Comparison of ENCODE assay signal across 1 cellular context in the genomic region with DNA sequence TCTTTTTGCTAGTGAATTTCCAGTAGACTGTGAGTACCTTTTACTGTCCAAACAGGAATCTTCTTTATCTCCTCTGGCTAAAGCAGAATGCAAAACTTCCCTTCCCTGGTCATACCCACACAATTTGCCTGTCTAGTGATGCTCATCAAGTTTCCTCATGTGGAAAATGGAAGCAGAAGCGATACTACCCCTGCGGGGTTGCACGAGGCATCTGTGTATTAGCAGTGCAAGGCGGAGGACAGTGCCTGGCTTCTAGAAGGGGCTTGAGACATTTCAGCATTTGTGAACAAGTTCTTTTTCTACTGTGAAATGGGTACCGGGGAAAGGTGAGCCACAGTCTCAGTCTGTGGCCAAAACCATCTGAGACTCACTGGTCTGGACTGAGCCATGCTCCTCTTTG.
TF ChIP-seq lines count a peak whose summit lies in the region.

No MANE protein-coding gene starts in this region.

TF ChIP-seq in GM12878, 131 proteins besides CTCF, POLR2A, EP300 and RAD21 (continued from another document):
- TF ChIP-seq, protein P1, sequence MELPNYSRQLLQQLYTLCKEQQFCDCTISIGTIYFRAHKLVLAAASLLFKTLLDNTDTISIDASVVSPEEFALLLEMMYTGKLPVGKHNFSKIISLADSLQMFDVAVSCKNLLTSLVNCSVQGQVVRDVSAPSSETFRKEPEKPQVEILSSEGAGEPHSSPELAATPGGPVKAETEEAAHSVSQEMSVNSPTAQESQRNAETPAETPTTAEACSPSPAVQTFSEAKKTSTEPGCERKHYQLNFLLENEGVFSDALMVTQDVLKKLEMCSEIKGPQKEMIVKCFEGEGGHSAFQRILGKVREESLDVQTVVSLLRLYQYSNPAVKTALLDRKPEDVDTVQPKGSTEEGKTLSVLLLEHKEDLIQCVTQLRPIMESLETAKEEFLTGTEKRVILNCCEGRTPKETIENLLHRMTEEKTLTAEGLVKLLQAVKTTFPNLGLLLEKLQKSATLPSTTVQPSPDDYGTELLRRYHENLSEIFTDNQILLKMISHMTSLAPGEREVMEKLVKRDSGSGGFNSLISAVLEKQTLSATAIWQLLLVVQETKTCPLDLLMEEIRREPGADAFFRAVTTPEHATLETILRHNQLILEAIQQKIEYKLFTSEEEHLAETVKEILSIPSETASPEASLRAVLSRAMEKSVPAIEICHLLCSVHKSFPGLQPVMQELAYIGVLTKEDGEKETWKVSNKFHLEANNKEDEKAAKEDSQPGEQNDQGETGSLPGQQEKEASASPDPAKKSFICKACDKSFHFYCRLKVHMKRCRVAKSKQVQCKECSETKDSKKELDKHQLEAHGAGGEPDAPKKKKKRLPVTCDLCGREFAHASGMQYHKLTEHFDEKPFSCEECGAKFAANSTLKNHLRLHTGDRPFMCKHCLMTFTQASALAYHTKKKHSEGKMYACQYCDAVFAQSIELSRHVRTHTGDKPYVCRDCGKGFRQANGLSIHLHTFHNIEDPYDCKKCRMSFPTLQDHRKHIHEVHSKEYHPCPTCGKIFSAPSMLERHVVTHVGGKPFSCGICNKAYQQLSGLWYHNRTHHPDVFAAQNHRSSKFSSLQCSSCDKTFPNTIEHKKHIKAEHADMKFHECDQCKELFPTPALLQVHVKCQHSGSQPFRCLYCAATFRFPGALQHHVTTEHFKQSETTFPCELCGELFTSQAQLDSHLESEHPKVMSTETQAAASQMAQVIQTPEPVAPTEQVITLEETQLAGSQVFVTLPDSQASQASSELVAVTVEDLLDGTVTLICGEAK (IDR thresholded peaks at IDR 0.05; ENCODE audit: borderline replicate concordance): no peak
- no peak for TF ChIP-seq SMAD5 (IDR thresholded peaks at IDR 0.05; ENCODE audit: low read depth)
- TF ChIP-seq, protein P2, sequence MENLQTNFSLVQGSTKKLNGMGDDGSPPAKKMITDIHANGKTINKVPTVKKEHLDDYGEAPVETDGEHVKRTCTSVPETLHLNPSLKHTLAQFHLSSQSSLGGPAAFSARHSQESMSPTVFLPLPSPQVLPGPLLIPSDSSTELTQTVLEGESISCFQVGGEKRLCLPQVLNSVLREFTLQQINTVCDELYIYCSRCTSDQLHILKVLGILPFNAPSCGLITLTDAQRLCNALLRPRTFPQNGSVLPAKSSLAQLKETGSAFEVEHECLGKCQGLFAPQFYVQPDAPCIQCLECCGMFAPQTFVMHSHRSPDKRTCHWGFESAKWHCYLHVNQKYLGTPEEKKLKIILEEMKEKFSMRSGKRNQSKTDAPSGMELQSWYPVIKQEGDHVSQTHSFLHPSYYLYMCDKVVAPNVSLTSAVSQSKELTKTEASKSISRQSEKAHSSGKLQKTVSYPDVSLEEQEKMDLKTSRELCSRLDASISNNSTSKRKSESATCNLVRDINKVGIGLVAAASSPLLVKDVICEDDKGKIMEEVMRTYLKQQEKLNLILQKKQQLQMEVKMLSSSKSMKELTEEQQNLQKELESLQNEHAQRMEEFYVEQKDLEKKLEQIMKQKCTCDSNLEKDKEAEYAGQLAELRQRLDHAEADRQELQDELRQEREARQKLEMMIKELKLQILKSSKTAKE (IDR thresholded peaks at IDR 0.05; ENCODE audit: low read depth, poor library complexity, severe bottlenecking): peak; percentile 75
- TF ChIP-seq RB1 (IDR thresholded peaks at IDR 0.05; ENCODE audit: borderline replicate concordance): no peak
- no peak for TF ChIP-seq ESRRA (IDR thresholded peaks at IDR 0.05; ENCODE audit: low read length)
- TF ChIP-seq MTA2 (IDR thresholded peaks at IDR 0.05; ENCODE audit: low read depth): peak; percentile 20; the same call in 1 of the 2 replicates
- TF ChIP-seq, protein P3, sequence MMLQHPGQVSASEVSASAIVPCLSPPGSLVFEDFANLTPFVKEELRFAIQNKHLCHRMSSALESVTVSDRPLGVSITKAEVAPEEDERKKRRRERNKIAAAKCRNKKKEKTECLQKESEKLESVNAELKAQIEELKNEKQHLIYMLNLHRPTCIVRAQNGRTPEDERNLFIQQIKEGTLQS (IDR thresholded peaks at IDR 0.05; ENCODE audit: borderline replicate concordance, extremely low read depth, low read depth, low read length): no peak
- TF ChIP-seq STAT3 (IDR thresholded peaks at IDR 0.05; ENCODE audit: low read depth, low read length): no peak
- TF ChIP-seq BMI1 (IDR thresholded peaks at IDR 0.05; ENCODE audit: borderline replicate concordance): no peak
- TF ChIP-seq CBX5 (IDR thresholded peaks at IDR 0.05; ENCODE audit: low read depth): no peak
- peak; percentile 9; the same call in 1 of the 2 replicates for TF ChIP-seq SMC3 (IDR thresholded peaks at IDR 0.05; ENCODE audit: borderline replicate concordance, low read length)
- TF ChIP-seq, protein P4, sequence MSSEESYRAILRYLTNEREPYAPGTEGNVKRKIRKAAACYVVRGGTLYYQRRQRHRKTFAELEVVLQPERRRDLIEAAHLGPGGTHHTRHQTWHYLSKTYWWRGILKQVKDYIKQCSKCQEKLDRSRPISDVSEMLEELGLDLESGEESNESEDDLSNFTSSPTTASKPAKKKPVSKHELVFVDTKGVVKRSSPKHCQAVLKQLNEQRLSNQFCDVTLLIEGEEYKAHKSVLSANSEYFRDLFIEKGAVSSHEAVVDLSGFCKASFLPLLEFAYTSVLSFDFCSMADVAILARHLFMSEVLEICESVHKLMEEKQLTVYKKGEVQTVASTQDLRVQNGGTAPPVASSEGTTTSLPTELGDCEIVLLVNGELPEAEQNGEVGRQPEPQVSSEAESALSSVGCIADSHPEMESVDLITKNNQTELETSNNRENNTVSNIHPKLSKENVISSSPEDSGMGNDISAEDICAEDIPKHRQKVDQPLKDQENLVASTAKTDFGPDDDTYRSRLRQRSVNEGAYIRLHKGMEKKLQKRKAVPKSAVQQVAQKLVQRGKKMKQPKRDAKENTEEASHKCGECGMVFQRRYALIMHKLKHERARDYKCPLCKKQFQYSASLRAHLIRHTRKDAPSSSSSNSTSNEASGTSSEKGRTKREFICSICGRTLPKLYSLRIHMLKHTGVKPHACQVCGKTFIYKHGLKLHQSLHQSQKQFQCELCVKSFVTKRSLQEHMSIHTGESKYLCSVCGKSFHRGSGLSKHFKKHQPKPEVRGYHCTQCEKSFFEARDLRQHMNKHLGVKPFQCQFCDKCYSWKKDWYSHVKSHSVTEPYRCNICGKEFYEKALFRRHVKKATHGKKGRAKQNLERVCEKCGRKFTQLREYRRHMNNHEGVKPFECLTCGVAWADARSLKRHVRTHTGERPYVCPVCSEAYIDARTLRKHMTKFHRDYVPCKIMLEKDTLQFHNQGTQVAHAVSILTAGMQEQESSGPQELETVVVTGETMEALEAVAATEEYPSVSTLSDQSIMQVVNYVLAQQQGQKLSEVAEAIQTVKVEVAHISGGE (CRISPR knock-in tag; IDR thresholded peaks at IDR 0.05): no peak
- TF ChIP-seq ZZZ3 (IDR thresholded peaks at IDR 0.05; ENCODE audit: control insufficient read depth, insufficient read length, low read depth): no peak
- TF ChIP-seq NBN (IDR thresholded peaks at IDR 0.05): no peak
- no peak for TF ChIP-seq ZBED1 (IDR thresholded peaks at IDR 0.05; ENCODE audit: borderline replicate concordance)
- peak; percentile 76; the same call in 1 of the 3 replicates for TF ChIP-seq POU2F2 (IDR thresholded peaks at IDR 0.05; ENCODE audit: borderline replicate concordance, low read depth, low read length)
- TF ChIP-seq RELA (IDR thresholded peaks at IDR 0.05; ENCODE audit: borderline replicate concordance, partially characterized antibody): no peak
- TF ChIP-seq SP1 (IDR thresholded peaks at IDR 0.05; ENCODE audit: low read depth, low read length): no peak
- peak; percentile 71 for TF ChIP-seq RUNX3 (IDR thresholded peaks at IDR 0.05; ENCODE audit: low read length)
- no peak for TF ChIP-seq ZNF622 (IDR thresholded peaks at IDR 0.05)
- TF ChIP-seq ZNF24 (IDR thresholded peaks at IDR 0.05): peak; percentile 19; the same call in 1 of the 2 replicates
- no peak for TF ChIP-seq NR2F1 (conservative IDR thresholded peaks at IDR 0.05)
- TF ChIP-seq, protein P5, sequence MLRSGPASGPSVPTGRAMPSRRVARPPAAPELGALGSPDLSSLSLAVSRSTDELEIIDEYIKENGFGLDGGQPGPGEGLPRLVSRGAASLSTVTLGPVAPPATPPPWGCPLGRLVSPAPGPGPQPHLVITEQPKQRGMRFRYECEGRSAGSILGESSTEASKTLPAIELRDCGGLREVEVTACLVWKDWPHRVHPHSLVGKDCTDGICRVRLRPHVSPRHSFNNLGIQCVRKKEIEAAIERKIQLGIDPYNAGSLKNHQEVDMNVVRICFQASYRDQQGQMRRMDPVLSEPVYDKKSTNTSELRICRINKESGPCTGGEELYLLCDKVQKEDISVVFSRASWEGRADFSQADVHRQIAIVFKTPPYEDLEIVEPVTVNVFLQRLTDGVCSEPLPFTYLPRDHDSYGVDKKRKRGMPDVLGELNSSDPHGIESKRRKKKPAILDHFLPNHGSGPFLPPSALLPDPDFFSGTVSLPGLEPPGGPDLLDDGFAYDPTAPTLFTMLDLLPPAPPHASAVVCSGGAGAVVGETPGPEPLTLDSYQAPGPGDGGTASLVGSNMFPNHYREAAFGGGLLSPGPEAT (IDR thresholded peaks at IDR 0.05; ENCODE audit: low read depth): peak; percentile 55; the same call in 1 of the 2 replicates
- TF ChIP-seq SPI1 (IDR thresholded peaks at IDR 0.05; ENCODE audit: borderline replicate concordance, insufficient read depth, low read depth, low read length): peak; percentile 72
- peak; percentile 81 to 83 for TF ChIP-seq BHLHE40 (IDR thresholded peaks at IDR 0.05; ENCODE audit: borderline replicate concordance in 1 of 2, low read depth in 2 of 2, low read length in 1 of 2)
- TF ChIP-seq IKZF1 (conservative IDR thresholded peaks at IDR 0.05): peak; percentile 71
- no peak for TF ChIP-seq NFXL1 (IDR thresholded peaks at IDR 0.05; ENCODE audit: borderline replicate concordance)
- no peak for TF ChIP-seq CHD4 (IDR thresholded peaks at IDR 0.05)
- TF ChIP-seq NFIC (IDR thresholded peaks at IDR 0.05; ENCODE audit: low read depth, low read length): peak; percentile 53
- TF ChIP-seq, protein P6, sequence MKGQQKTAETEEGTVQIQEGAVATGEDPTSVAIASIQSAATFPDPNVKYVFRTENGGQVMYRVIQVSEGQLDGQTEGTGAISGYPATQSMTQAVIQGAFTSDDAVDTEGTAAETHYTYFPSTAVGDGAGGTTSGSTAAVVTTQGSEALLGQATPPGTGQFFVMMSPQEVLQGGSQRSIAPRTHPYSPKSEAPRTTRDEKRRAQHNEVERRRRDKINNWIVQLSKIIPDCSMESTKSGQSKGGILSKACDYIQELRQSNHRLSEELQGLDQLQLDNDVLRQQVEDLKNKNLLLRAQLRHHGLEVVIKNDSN (IDR thresholded peaks at IDR 0.05; ENCODE audit: borderline replicate concordance, extremely low read length, insufficient read depth, low read depth, low read length): no peak
- TF ChIP-seq CBX3 (IDR thresholded peaks at IDR 0.05; ENCODE audit: borderline replicate concordance, low read depth): no peak
- no peak for TF ChIP-seq HDGF (IDR thresholded peaks at IDR 0.05)
- TF ChIP-seq GATAD2B (conservative IDR thresholded peaks at IDR 0.05; ENCODE audit: low read depth): no peak; the same call in 1 of the 2 replicates
- TF ChIP-seq RBBP5 (conservative IDR thresholded peaks at IDR 0.05): no peak
- TF ChIP-seq, protein P7, sequence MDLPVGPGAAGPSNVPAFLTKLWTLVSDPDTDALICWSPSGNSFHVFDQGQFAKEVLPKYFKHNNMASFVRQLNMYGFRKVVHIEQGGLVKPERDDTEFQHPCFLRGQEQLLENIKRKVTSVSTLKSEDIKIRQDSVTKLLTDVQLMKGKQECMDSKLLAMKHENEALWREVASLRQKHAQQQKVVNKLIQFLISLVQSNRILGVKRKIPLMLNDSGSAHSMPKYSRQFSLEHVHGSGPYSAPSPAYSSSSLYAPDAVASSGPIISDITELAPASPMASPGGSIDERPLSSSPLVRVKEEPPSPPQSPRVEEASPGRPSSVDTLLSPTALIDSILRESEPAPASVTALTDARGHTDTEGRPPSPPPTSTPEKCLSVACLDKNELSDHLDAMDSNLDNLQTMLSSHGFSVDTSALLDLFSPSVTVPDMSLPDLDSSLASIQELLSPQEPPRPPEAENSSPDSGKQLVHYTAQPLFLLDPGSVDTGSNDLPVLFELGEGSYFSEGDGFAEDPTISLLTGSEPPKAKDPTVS (IDR thresholded peaks at IDR 0.05; ENCODE audit: low read depth, low read length): no peak
- TF ChIP-seq RAD51 (IDR thresholded peaks at IDR 0.05): no peak
TF ChIP-seq in GM12878: peak in this region for 15.
